ENCODE assay signal across 13 cellular contexts in genomic region chr2:63654959-63655358, GRCh38.
DNase-seq lines count a peak whose midpoint lies in the region; ATAC-seq and TF ChIP-seq lines count a peak whose summit lies in the region.
"Had no signal": no experiment of that assay in that cellular context is flagged by ENCODE, and none has a peak within 500 bp of the region (broad histone marks: within the 10 kb centered on the region; RNA-seq: fewer than 3 reads in every experiment).

No MANE protein-coding gene starts in this region.

- no TSS peak for BruUV-seq in PC-3 (replicated peaks; lab: Mats Ljungman, UMichigan)

- no peaks in the 10 kb centered on the region for H3K79me2 ChIP-seq in PC-3 (ENCODE audit: low read length)

- peaks cover 2% of the 10 kb centered on the region for H3K4me1 Mint-ChIP-seq in activated CD8-positive, alpha-beta memory T cell treated with anti-CD3 and anti-CD28 coated beads, Interleukin-2, amount 10 ng/mL, durations not matched to agents 7 days and 5 days
- H3K4me1 Mint-ChIP-seq: natural killer cell had no signal

- CTCF ChIA-PET in activated CD8-positive, alpha-beta memory T cell treated with anti-CD3 and anti-CD28 coated beads, Interleukin-2, amount 10 ng/mL, durations not matched to agents 7 days and 5 days (lab: Charles Lee): no interaction called here
- CTCF ChIA-PET in PC-3 (lab: Charles Lee): no interaction called here

- no peak overlapping the region for H3K4me2 ChIP-seq in PC-3 (ENCODE audit: low read length)

- no peaks in the 10 kb centered on the region for H3K27me3 ChIP-seq in PC-3 (ENCODE audit: low read length)

- no peaks in the 10 kb centered on the region for H4K20me1 ChIP-seq in PC-3 (ENCODE audit: low read length)

- no peaks in the 10 kb centered on the region for H3K9me3 ChIP-seq in PC-3 (ENCODE audit: low read length)

- H2AFZ ChIP-seq in PC-3 (ENCODE audit: low read length): no peak overlapping the region

- H3K4me1 ChIP-seq in PC-3 (ENCODE audit: insufficient read depth, low read length): no peaks in the 10 kb centered on the region

- POLR2A ChIA-PET in PC-3 (lab: Charles Lee; ENCODE audit: unreplicated experiment): no interaction called here

- peaks cover 4% of the 10 kb centered on the region for H3K9me3 Mint-ChIP-seq in activated CD8-positive, alpha-beta memory T cell treated with anti-CD3 and anti-CD28 coated beads, Interleukin-2, amount 10 ng/mL, durations not matched to agents 7 days and 5 days (ENCODE audit: low read depth)

- ATAC-seq in activated CD8-positive, alpha-beta memory T cell treated with anti-CD3 and anti-CD28 coated beads, Interleukin-2, amount 10 ng/mL, durations not matched to agents 7 days and 5 days: peak; percentile 73
- ATAC-seq in GM21825 (IDR thresholded peaks at IDR 0.05; ENCODE audit: unreplicated experiment) (peak; percentile 54), PC-3 (no peak)
- ATAC-seq: natural killer cell had no signal

- no peak overlapping the region for H3K9ac ChIP-seq in PC-3 (ENCODE audit: low read length)

- DNase-seq in activated CD8-positive, alpha-beta memory T cell treated with anti-CD3 and anti-CD28 coated beads, Interleukin-2, amount 10 ng/mL, durations not matched to agents 7 days and 5 days: peak; percentile 41
- no peak for DNase-seq in activated CD8-positive, alpha-beta memory T cell treated with anti-CD3 and anti-CD28 coated beads for 24 hours
- DNase-seq in PC-3 (peak; percentile 22), epidermal melanocyte (ENCODE audit: insufficient read length, low spot score) (no peak), LoVo (ENCODE audit: low spot score) (no peak), NCI-H2227 treated with DMSO at 0.1 percent for 48 hours (lab: John Stamatoyannopoulos, UW) (no peak)
- DNase-seq in stimulated activated CD8-positive, alpha-beta memory T cell treated with anti-CD3 and anti-CD28 coated beads, Interleukin-15, amount 100 ng/mL, for 48 hours (ENCODE audit: low read depth in 2 of 2): peak; percentile 13 to 22
- DNase-seq: AML-193, cortex of kidney, natural killer cell, NCI-H1092 treated with DMSO at 0.1 percent for 48 hours had no signal

- H3K36me3 Mint-ChIP-seq in activated CD8-positive, alpha-beta memory T cell treated with anti-CD3 and anti-CD28 coated beads, Interleukin-2, amount 10 ng/mL, durations not matched to agents 7 days and 5 days: no peaks in the 10 kb centered on the region
- H3K36me3 Mint-ChIP-seq: natural killer cell had no signal

- no peak for TF ChIP-seq CTCF in PC-3 (conservative IDR thresholded peaks at IDR 0.05; ENCODE audit: low read depth, low read length)

- H3K4me3 ChIP-seq in PC-3 (ENCODE audit: low read length): no peak overlapping the region

- no peak overlapping the region for H3K27ac ChIP-seq in PC-3 (ENCODE audit: low read length)
- H3K27ac ChIP-seq: RWPE1 had no signal

- H3K27ac Mint-ChIP-seq in activated CD8-positive, alpha-beta memory T cell treated with anti-CD3 and anti-CD28 coated beads, Interleukin-2, amount 10 ng/mL, durations not matched to agents 7 days and 5 days: no peak overlapping the region
- H3K27ac Mint-ChIP-seq: natural killer cell had no signal

- H3K9me2 ChIP-seq in PC-3 (replicated peaks; ENCODE audit: low read length): no peaks in the 10 kb centered on the region

- no peak overlapping the region for H3K4me3 Mint-ChIP-seq in activated CD8-positive, alpha-beta memory T cell treated with anti-CD3 and anti-CD28 coated beads, Interleukin-2, amount 10 ng/mL, durations not matched to agents 7 days and 5 days
- H3K4me3 Mint-ChIP-seq: natural killer cell had no signal

- no peaks in the 10 kb centered on the region for H3F3A ChIP-seq in PC-3 (ENCODE audit: low read length, unreplicated experiment)

- intact Hi-C loops in PC-3 (cut with micrococcal nuclease): no loop called here

- H3K36me3 ChIP-seq in PC-3 (ENCODE audit: low read depth, low read length): no peaks in the 10 kb centered on the region

- H3K27me3 Mint-ChIP-seq in activated CD8-positive, alpha-beta memory T cell treated with anti-CD3 and anti-CD28 coated beads, Interleukin-2, amount 10 ng/mL, durations not matched to agents 7 days and 5 days: peaks cover 40% of the 10 kb centered on the region

Comparison
In these comparisons a context has a peak if more than half of its experiments do, and no peak if none do; other contexts are left out.
1. DNase-seq: peak in activated CD8-positive, alpha-beta memory T cell treated with anti-CD3 and anti-CD28 coated beads, Interleukin-2, amount 10 ng/mL, durations not matched to agents 7 days and 5 days (single experiment), PC-3 (single experiment) and stimulated activated CD8-positive, alpha-beta memory T cell treated with anti-CD3 and anti-CD28 coated beads, Interleukin-15, amount 100 ng/mL, for 48 hours (2 of 2); none in activated CD8-positive, alpha-beta memory T cell treated with anti-CD3 and anti-CD28 coated beads for 24 hours (single experiment), epidermal melanocyte (single experiment), LoVo (single experiment) and NCI-H2227 treated with DMSO at 0.1 percent for 48 hours (single experiment).